21 cellular contexts compared by ENCODE assay signal in genomic region chr11:12298610-12299009, GRCh38.
"Had no signal": no experiment of that assay in that cellular context is flagged by ENCODE, and none has a peak within 500 bp of the region (broad histone marks: within the 10 kb centered on the region; RNA-seq: fewer than 3 reads in every experiment).

No MANE protein-coding gene starts in this region.

- FAIRE-seq: RCC 7860 had no signal

- DNase-seq: IMR-90, MV-4-11, NCI-H1048, NCI-H1105, NCI-H1436 treated with DMSO at 0.1 percent for 48 hours, NCI-H1694, NCI-H187 treated with DMSO at 0.1 percent for 48 hours, NCI-H2029 treated with DMSO at 0.1 percent for 48 hours, NCI-H2107, NCI-H2171 treated with DMSO at 0.1 percent for 48 hours, NCI-H345, NCI-H446 treated with DMSO at 0.1 percent for 48 hours, NCI-H510A treated with DMSO at 0.1 percent for 48 hours, NCI-H526, NCI-H774, Right ventricle myocardium superior, RPMI8226, SK-N-SH, SW 1271, T-cell had no signal

- ATAC-seq: T-cell had no signal
